In genomic region chr16:985646-986400, GRCh38 we compare ENCODE assay signal across 23 cellular contexts. TPM values are rescaled to one million over a fixed set of nuclear protein-coding genes. Genes with fewer than 3 reads are reported as not detected.
DNase-seq lines count a peak whose midpoint lies in the region; ATAC-seq, FAIRE-seq and TF ChIP-seq lines count a peak whose summit lies in the region.
"Had no signal": no experiment of that assay in that cellular context is flagged by ENCODE, and none has a peak within 500 bp of the region (broad histone marks: within the 10 kb centered on the region; RNA-seq: fewer than 3 reads in every experiment).

No MANE protein-coding gene starts in this region.

- CTCF ChIA-PET in activated CD4-positive, alpha-beta T cell treated with anti-CD3 and anti-CD28 coated beads for 36 hours (lab: Charles Lee) = interaction anchor here (1.4 kb wide), 1 partner anchor 12 kb away, joined by 3 read pairs; no protein-coding TSS in a partner anchor
- CTCF ChIA-PET in H1 (lab: Charles Lee; ENCODE audit: partially characterized antibody) = no interaction called here

- H3K27me3 ChIP-seq in H1 (replicated peaks in 1 of 4; ENCODE audit: control insufficient read depth in 3 of 4, extremely low read depth in 1 of 4, insufficient read depth in 3 of 4, low read length in 3 of 4) = peaks cover 14 to 20% (median 18%) of the 10 kb centered on the region in 4 experiments; a peak in 6 of 7 replicates

- no peak overlapping the region for H3K14ac ChIP-seq in H1 (ENCODE audit: insufficient read length)

- H2BK20ac ChIP-seq in H1 (ENCODE audit: low read length) = no peak overlapping the region

- peaks cover 6% of the 10 kb centered on the region for H3K4me1 Mint-ChIP-seq in activated CD4-positive, alpha-beta T cell treated with anti-CD3 and anti-CD28 coated beads for 36 hours
- no peaks in the 10 kb centered on the region for H3K4me1 Mint-ChIP-seq in activated T-helper 1 cell treated with anti-CD3 and anti-CD28 coated beads, Interleukin-12 subunit alpha, Interleukin-12 subunit beta, Interleukin-2, Interleukin-4 antibody, amounts not matched to agents 30 ng/mL and 10 ng/mL and 1 ng/mL, durations not matched to agents 14 hours and 24 hours and 36 hours (ENCODE audit: low read depth)

- H3K9ac ChIP-seq in H1 (replicated peaks in 1 of 4; ENCODE audit: extremely low read depth in 1 of 4, low read depth in 3 of 4, low read length in 3 of 4) = no peak overlapping the region
- H3K9ac ChIP-seq: KMS-11 had no signal

- no peak for TF ChIP-seq RAD21 in H1 (IDR thresholded peaks at IDR 0.05 in 1 of 2, conservative IDR thresholded peaks at IDR 0.05 in 1 of 2; ENCODE audit: low read depth in 2 of 2, low read length in 2 of 2)

- H4K20me1 ChIP-seq in H1 (replicated peaks in 1 of 2; ENCODE audit: control insufficient read depth in 1 of 2, insufficient read depth in 2 of 2, low read length in 2 of 2) = peaks cover 3 to 4% of the 10 kb centered on the region in 2 experiments

- no peak overlapping the region for H3K4me2 ChIP-seq in H1 (ENCODE audit: insufficient read depth in 1 of 2, low read depth in 2 of 2, low read length in 2 of 2)
- H3K4me2 ChIP-seq: KMS-11 had no signal

- intact Hi-C loops in activated CD4-positive, alpha-beta T cell treated with anti-CD3 and anti-CD28 coated beads for 36 hours (cut with DNase I, micrococcal nuclease) = no loop called here
- intact Hi-C loops in activated T-helper 1 cell treated with anti-CD3 and anti-CD28 coated beads, Interleukin-12 subunit alpha, Interleukin-12 subunit beta, Interleukin-2, Interleukin-4 antibody, amounts not matched to agents 30 ng/mL and 10 ng/mL and 1 ng/mL, durations not matched to agents 14 hours and 24 hours and 36 hours (cut with micrococcal nuclease) = no loop called here

- H3K4me1 ChIP-seq in H1 (replicated peaks in 1 of 4; ENCODE audit: control insufficient read depth in 3 of 4, insufficient read depth in 4 of 4, low read length in 3 of 4) = peaks cover 0 to 9% (median 5%) of the 10 kb centered on the region in 4 experiments; a peak in 6 of 7 replicates

- H3K9me3 ChIP-seq in H1 (ENCODE audit: insufficient read depth in 2 of 2, low read depth in 1 of 2, low read length in 1 of 2) = no peaks in the 10 kb centered on the region
- H3K9me3 ChIP-seq: BE2C had no signal

- no peak for DNase-seq in activated CD4-positive, alpha-beta T cell treated with anti-CD3 and anti-CD28 coated beads for 36 hours
- no peak for DNase-seq in activated CD4-positive, alpha-beta T cell treated with anti-CD3 and anti-CD28 coated beads, Interleukin-2, amount 50 U/mL, for 48 hours
- no peak for DNase-seq in H1 (ENCODE audit: low read depth in 1 of 2, low spot score in 2 of 2)
- DNase-seq in skeletal muscle cell (ENCODE audit: low read depth) = no peak
- no peak for DNase-seq in activated T-helper 1 cell treated with anti-CD3 and anti-CD28 coated beads, Interleukin-12 subunit alpha, Interleukin-12 subunit beta, Interleukin-2, Interleukin-4 antibody, amounts not matched to agents 30 ng/mL and 10 ng/mL and 1 ng/mL, durations not matched to agents 14 hours and 24 hours and 36 hours (ENCODE audit: low spot score)
- DNase-seq in HuH-7 (ENCODE audit: low spot score) = no peak
- DNase-seq: 8988T; ACHN; BE2C; CD4-positive, CD25-positive, alpha-beta regulatory T cell; H7; MM.1S; NCI-H1694; NCI-H2029 treated with DMSO at 0.1 percent for 48 hours; NCI-H2227 treated with DMSO at 0.1 percent for 48 hours; NCI-H526 treated with DMSO at 0.1 percent for 48 hours; Right ventricle myocardium superior; RPMI8226 had no signal

- POLR2A ChIA-PET in activated CD4-positive, alpha-beta T cell treated with anti-CD3 and anti-CD28 coated beads for 36 hours (lab: Charles Lee) = no interaction called here
- POLR2A ChIA-PET in H1 (lab: Charles Lee; ENCODE audit: partially characterized antibody) = no interaction called here

- H2BK5ac ChIP-seq in H1 (ENCODE audit: low read depth, low read length) = no peak overlapping the region

- H3K79me2 ChIP-seq in H1 (ENCODE audit: control insufficient read depth in 1 of 2, insufficient read depth in 2 of 2, low read length in 2 of 2) = no peaks in the 10 kb centered on the region

- 90% methylated on average over 31 of the region's 32 CpGs; no CpG with 5 or more reads in 1 of the 2 experiments for WGBS in H1 (ENCODE audit: extremely low coverage in 1 of 2, insufficient coverage in 1 of 2, insufficient read length in 1 of 2, insufficient replicate concordance in 2 of 2, low coverage in 1 of 2, low lambda C conversion rate in 2 of 2, missing lambda C conversion rate in 1 of 2), 2 experiments

- peaks cover 3% of the 10 kb centered on the region; the same call in 1 of the 2 replicates for H3K23me2 ChIP-seq in H1 (ENCODE audit: low read depth, low read length)

- H3K79me1 ChIP-seq in H1 (ENCODE audit: low read depth, low read length) = peaks cover 2% of the 10 kb centered on the region; the same call in 1 of the 2 replicates

- no peak for TF ChIP-seq POLR2A in H1 (IDR thresholded peaks at IDR 0.05; ENCODE audit: control extremely low read depth in 1 of 2, low read depth in 2 of 2, low read length in 2 of 2)

- TF ChIP-seq CTCF in H1 (IDR thresholded peaks at IDR 0.05; ENCODE audit: control extremely low read depth in 1 of 3, insufficient read depth in 1 of 3, low read depth in 1 of 3, low read length in 3 of 3) = no peak

- H4K8ac ChIP-seq in H1 (ENCODE audit: extremely low read depth, insufficient read depth, low read length) = peak overlapping the region; percentile 85; the same call in 1 of the 2 replicates

- peak; percentile 8 for ATAC-seq in activated CD4-positive, alpha-beta T cell treated with anti-CD3 and anti-CD28 coated beads for 36 hours
- ATAC-seq in esophagus mucosa = no peak
- no peak for ATAC-seq in GM21717 (IDR thresholded peaks at IDR 0.05; ENCODE audit: unreplicated experiment)

- no peak overlapping the region for H3K56ac ChIP-seq in H1 (replicated peaks; ENCODE audit: insufficient read length, low read depth, low read length)

- H2AFZ ChIP-seq in H1 (ENCODE audit: low read length) = no peak overlapping the region

- H3K27me3 Mint-ChIP-seq in activated CD4-positive, alpha-beta T cell treated with anti-CD3 and anti-CD28 coated beads for 36 hours = peaks cover 4% of the 10 kb centered on the region
- H3K27me3 Mint-ChIP-seq in activated T-helper 1 cell treated with anti-CD3 and anti-CD28 coated beads, Interleukin-12 subunit alpha, Interleukin-12 subunit beta, Interleukin-2, Interleukin-4 antibody, amounts not matched to agents 30 ng/mL and 10 ng/mL and 1 ng/mL, durations not matched to agents 14 hours and 24 hours and 36 hours (ENCODE audit: insufficient read depth) = peaks cover 5% of the 10 kb centered on the region
- H3K27me3 Mint-ChIP-seq: CD4-positive, CD25-positive, alpha-beta regulatory T cell had no signal

- H2BK120ac ChIP-seq in H1 (replicated peaks; ENCODE audit: low read depth, low read length) = no peak overlapping the region

- H2BK12ac ChIP-seq in H1 (ENCODE audit: low read depth, low read length) = no peak overlapping the region

- H3K36me3 Mint-ChIP-seq in activated CD4-positive, alpha-beta T cell treated with anti-CD3 and anti-CD28 coated beads for 36 hours (ENCODE audit: low read depth) = no peaks in the 10 kb centered on the region
- no peaks in the 10 kb centered on the region for H3K36me3 Mint-ChIP-seq in activated T-helper 1 cell treated with anti-CD3 and anti-CD28 coated beads, Interleukin-12 subunit alpha, Interleukin-12 subunit beta, Interleukin-2, Interleukin-4 antibody, amounts not matched to agents 30 ng/mL and 10 ng/mL and 1 ng/mL, durations not matched to agents 14 hours and 24 hours and 36 hours (ENCODE audit: low read depth)
- H3K36me3 Mint-ChIP-seq: CD4-positive, CD25-positive, alpha-beta regulatory T cell had no signal

- no peak overlapping the region for H4K91ac ChIP-seq in H1 (replicated peaks; ENCODE audit: insufficient read length, low read length)

- H3K18ac ChIP-seq in H1 (ENCODE audit: extremely low read depth, low read length) = no peak overlapping the region

- no peak overlapping the region for H2BK15ac ChIP-seq in H1 (ENCODE audit: low read length)

- H3K4me3 ChIP-seq in H1 (ENCODE audit: extremely low read depth in 1 of 4, insufficient read depth in 2 of 4, low read depth in 3 of 4, low read length in 4 of 4) = no peak overlapping the region
- peak overlapping the region; percentile 3 for H3K4me3 ChIP-seq in skeletal muscle cell (ENCODE audit: low read depth, low read length)

- no peak overlapping the region for H4K5ac ChIP-seq in H1 (ENCODE audit: insufficient read length, low read depth, low read length)

- H3K4ac ChIP-seq in H1 (replicated peaks; ENCODE audit: insufficient read length, low read depth, low read length) = no peak overlapping the region

- no peak overlapping the region for H3K27ac ChIP-seq in H1 (ENCODE audit: low read depth, low read length)
- H3K27ac ChIP-seq: KMS-11 had no signal

- TF ChIP-seq EP300 in H1 (IDR thresholded peaks at IDR 0.05; ENCODE audit: borderline replicate concordance in 1 of 2, low read depth in 2 of 2, low read length in 2 of 2) = no peak

- no peak overlapping the region for H3K27ac Mint-ChIP-seq in activated CD4-positive, alpha-beta T cell treated with anti-CD3 and anti-CD28 coated beads for 36 hours
- H3K27ac Mint-ChIP-seq in activated T-helper 1 cell treated with anti-CD3 and anti-CD28 coated beads, Interleukin-12 subunit alpha, Interleukin-12 subunit beta, Interleukin-2, Interleukin-4 antibody, amounts not matched to agents 30 ng/mL and 10 ng/mL and 1 ng/mL, durations not matched to agents 14 hours and 24 hours and 36 hours = no peak overlapping the region
- H3K27ac Mint-ChIP-seq: CD4-positive, CD25-positive, alpha-beta regulatory T cell had no signal

- no peak for FAIRE-seq in H1 (lab: Jason Lieb, UNC)
- FAIRE-seq: GM19239, HTR-8/SVneo had no signal

- H3K23ac ChIP-seq in H1 (ENCODE audit: insufficient read length) = no peak overlapping the region

- H3K36me3 ChIP-seq in H1 (ENCODE audit: control insufficient read depth in 2 of 4, insufficient read depth in 4 of 4, low read length in 3 of 4) = peaks cover 0 to 6% (median 0%) of the 10 kb centered on the region in 4 experiments; a peak in 1 of 8 replicates
- H3K36me3 ChIP-seq: BE2C had no signal

- no peak overlapping the region for H3K4me3 Mint-ChIP-seq in activated CD4-positive, alpha-beta T cell treated with anti-CD3 and anti-CD28 coated beads for 36 hours
- H3K4me3 Mint-ChIP-seq in activated T-helper 1 cell treated with anti-CD3 and anti-CD28 coated beads, Interleukin-12 subunit alpha, Interleukin-12 subunit beta, Interleukin-2, Interleukin-4 antibody, amounts not matched to agents 30 ng/mL and 10 ng/mL and 1 ng/mL, durations not matched to agents 14 hours and 24 hours and 36 hours = no peak overlapping the region

- H2AK5ac ChIP-seq in H1 (ENCODE audit: low read depth, low read length) = no peak overlapping the region

- no peaks in the 10 kb centered on the region for H3K9me3 Mint-ChIP-seq in activated CD4-positive, alpha-beta T cell treated with anti-CD3 and anti-CD28 coated beads for 36 hours (ENCODE audit: low read depth)
- H3K9me3 Mint-ChIP-seq in activated T-helper 1 cell treated with anti-CD3 and anti-CD28 coated beads, Interleukin-12 subunit alpha, Interleukin-12 subunit beta, Interleukin-2, Interleukin-4 antibody, amounts not matched to agents 30 ng/mL and 10 ng/mL and 1 ng/mL, durations not matched to agents 14 hours and 24 hours and 36 hours = no peaks in the 10 kb centered on the region
- H3K9me3 Mint-ChIP-seq: CD4-positive, CD25-positive, alpha-beta regulatory T cell had no signal

RNA-seq across cellular contexts. Expression of gene SOX8, which starts 4.3 kb away (rescaled TPM):
- 1 to 10 TPM; 1.4 to 1.6 TPM for total RNA-seq in activated CD4-positive, alpha-beta T cell treated with anti-CD3 and anti-CD28 coated beads for 36 hours
- 5.7 and 6.4 TPM in 2 replicates for total RNA-seq in H1 (2021; fragmentation: NEBNext Ultra II Directional; extraction: Animal tissue kit (Norgen Biotek cat#: 25700))
- 2.2 and 4.5 TPM in 2 replicates for polyA plus RNA-seq in H1 (2011; rRNA removed)
- polyA plus RNA-seq in H1 (2011; cell fraction: cytosol; rRNA removed) = 3.4 TPM
- 6.4 TPM for polyA plus RNA-seq in H1 (2011; cell fraction: nucleus; rRNA removed)
- 2.6 to 3.6 TPM (median 3.4 TPM) in 4 replicates for polyA plus RNA-seq in H1 (2012, experiment 1 of 2)
- polyA plus RNA-seq in H1 (2012, experiment 2 of 2) = 3.8 TPM
- 4.4 TPM for polyA plus RNA-seq in H1 (2013, experiment 1 of 2)
- polyA plus RNA-seq in H1 (2013, experiment 2 of 2) = 4.6 TPM
- 0.51 and 1.2 TPM in 2 replicates for polyA minus RNA-seq in H1 (2011; rRNA and poly(A)+ RNA removed)
- 1.8 TPM for polyA minus RNA-seq in H1 (2011; cell fraction: cytosol; rRNA and poly(A)+ RNA removed)
- 3.5 TPM for polyA minus RNA-seq in H1 (2011; cell fraction: nucleus; rRNA and poly(A)+ RNA removed)
- total RNA-seq in esophagus mucosa = 0.16 TPM
- total RNA-seq in activated T-helper 1 cell treated with anti-CD3 and anti-CD28 coated beads, Interleukin-12 subunit alpha, Interleukin-12 subunit beta, Interleukin-2, Interleukin-4 antibody, amounts not matched to agents 30 ng/mL and 10 ng/mL and 1 ng/mL, durations not matched to agents 14 hours and 24 hours and 36 hours = 0.47 and 0.61 TPM in 2 replicates

RNA-seq across cellular contexts. Expression of gene LMF1, which starts 15.0 kb away (rescaled TPM):
- total RNA-seq in activated CD4-positive, alpha-beta T cell treated with anti-CD3 and anti-CD28 coated beads for 36 hours = 10 to 100 TPM in 1 of 2 experiments, 1 to 10 TPM in 1; 9.5 to 12.2 TPM
- total RNA-seq in H1 (2021; fragmentation: NEBNext Ultra II Directional; extraction: Animal tissue kit (Norgen Biotek cat#: 25700)) = 3.5 and 5.1 TPM in 2 replicates
- polyA plus RNA-seq in H1 (2011; rRNA removed) = 9.0 and 9.1 TPM in 2 replicates
- 3.9 TPM for polyA plus RNA-seq in H1 (2011; cell fraction: cytosol; rRNA removed)
- polyA plus RNA-seq in H1 (2011; cell fraction: nucleus; rRNA removed) = 13.2 TPM
- 3.0 to 6.8 TPM (median 5.8 TPM) in 4 replicates for polyA plus RNA-seq in H1 (2012, experiment 1 of 2)
- 4.3 TPM for polyA plus RNA-seq in H1 (2012, experiment 2 of 2)
- 4.6 TPM for polyA plus RNA-seq in H1 (2013, experiment 1 of 2)
- 4.0 TPM for polyA plus RNA-seq in H1 (2013, experiment 2 of 2)
- polyA minus RNA-seq in H1 (2011; rRNA and poly(A)+ RNA removed) = 9.2 and 12.6 TPM in 2 replicates
- 2.3 TPM for polyA minus RNA-seq in H1 (2011; cell fraction: cytosol; rRNA and poly(A)+ RNA removed)
- 11.4 TPM for polyA minus RNA-seq in H1 (2011; cell fraction: nucleus; rRNA and poly(A)+ RNA removed)
- total RNA-seq in esophagus mucosa = 11.4 TPM
- 6.8 and 10.4 TPM in 2 replicates for total RNA-seq in activated T-helper 1 cell treated with anti-CD3 and anti-CD28 coated beads, Interleukin-12 subunit alpha, Interleukin-12 subunit beta, Interleukin-2, Interleukin-4 antibody, amounts not matched to agents 30 ng/mL and 10 ng/mL and 1 ng/mL, durations not matched to agents 14 hours and 24 hours and 36 hours
